Comparison of ENCODE assay signal across 9 cellular contexts in genomic region chr11:132111781-132112380, GRCh38.
DNase-seq lines count a peak whose midpoint lies in the region; ATAC-seq lines count a peak whose summit lies in the region.
"Had no signal": no experiment of that assay in that cellular context is flagged by ENCODE, and none has a peak within 500 bp of the region (broad histone marks: within the 10 kb centered on the region; RNA-seq: fewer than 3 reads in every experiment).

No MANE protein-coding gene starts in this region.

- peaks cover 11% of the 10 kb centered on the region for H3K9me3 Mint-ChIP-seq in natural killer cell treated with Interleukin-12 subunit alpha and Interleukin-12 subunit beta and Interleukin-15 and Interleukin-18, amount 100 ng/mL, for 72 hours

- no peak overlapping the region for H3K56ac ChIP-seq in mesendoderm (ENCODE audit: low read length)

- no peaks in the 10 kb centered on the region for H3K4me1 Mint-ChIP-seq in natural killer cell treated with Interleukin-12 subunit alpha and Interleukin-12 subunit beta and Interleukin-15 and Interleukin-18, amount 100 ng/mL, for 72 hours (ENCODE audit: low read depth in 2 of 2)

- H3K9ac ChIP-seq in mesendoderm (ENCODE audit: low read length): no peak overlapping the region

- H3K27me3 Mint-ChIP-seq in natural killer cell treated with Interleukin-12 subunit alpha and Interleukin-12 subunit beta and Interleukin-15 and Interleukin-18, amount 100 ng/mL, for 72 hours: no peaks in the 10 kb centered on the region

- no peaks in the 10 kb centered on the region for H3K79me2 ChIP-seq in mesendoderm (ENCODE audit: control insufficient read depth, insufficient read depth, low read length)

- H3K27ac ChIP-seq in esophagus (ENCODE audit: low read depth in 2 of 2, low read length in 1 of 2) (peak overlapping the region; percentile 20 to 24), mesendoderm (ENCODE audit: low read depth, low read length) (no peak overlapping the region)

- H3K4me3 ChIP-seq in MG63 (no peak overlapping the region), esophagus (ENCODE audit: low read depth in 1 of 2, low read length in 2 of 2) (no peak overlapping the region), mesendoderm (ENCODE audit: low read length) (no peak overlapping the region)

- no peak for ATAC-seq in natural killer cell treated with Interleukin-12 subunit alpha and Interleukin-12 subunit beta and Interleukin-15 and Interleukin-18, amount 100 ng/mL, for 72 hours

- H3K23ac ChIP-seq in mesendoderm (ENCODE audit: low read length): no peak overlapping the region

- H3K4ac ChIP-seq in mesendoderm (ENCODE audit: low read depth, low read length): no peak overlapping the region

- no peak overlapping the region for H2BK5ac ChIP-seq in mesendoderm (ENCODE audit: low read length)

- H2BK120ac ChIP-seq in mesendoderm (ENCODE audit: low read depth, low read length): no peak overlapping the region

- no peak overlapping the region for H2BK15ac ChIP-seq in mesendoderm (replicated peaks; ENCODE audit: low read depth)

- no peaks in the 10 kb centered on the region for H3K79me1 ChIP-seq in mesendoderm (ENCODE audit: low read length)

- no peak overlapping the region for H2AK5ac ChIP-seq in mesendoderm (ENCODE audit: low read length)

- no peak overlapping the region for H4K5ac ChIP-seq in mesendoderm (ENCODE audit: low read length)

- no peak overlapping the region for H3K4me2 ChIP-seq in mesendoderm (ENCODE audit: low read length)

- no peak overlapping the region for H4K8ac ChIP-seq in mesendoderm (ENCODE audit: low read depth, low read length)

- DNase-seq in A172 (ENCODE audit: low spot score): peak; percentile 28
- DNase-seq in MG63: peak; percentile 79
- peak; percentile 32 for DNase-seq in mesendoderm
- DNase-seq in natural killer cell treated with Interleukin-12 subunit alpha and Interleukin-12 subunit beta and Interleukin-15 and Interleukin-18, amount 100 ng/mL, for 72 hours (ENCODE audit: low spot score): no peak
- DNase-seq in NCI-H2081 (lab: John Stamatoyannopoulos, UW): no peak
- DNase-seq in NCI-H1417 treated with DMSO at 0.1 percent for 48 hours (lab: John Stamatoyannopoulos, UW): no peak
- DNase-seq in SHP77 (lab: John Stamatoyannopoulos, UW): no peak
- DNase-seq: effector memory CD4-positive, alpha-beta T cell had no signal

- no peaks in the 10 kb centered on the region for H3K36me3 Mint-ChIP-seq in natural killer cell treated with Interleukin-12 subunit alpha and Interleukin-12 subunit beta and Interleukin-15 and Interleukin-18, amount 100 ng/mL, for 72 hours

- no peak overlapping the region for H3K18ac ChIP-seq in mesendoderm (ENCODE audit: low read length)

- H3K27me3 ChIP-seq in MG63 (no peaks in the 10 kb centered on the region), esophagus (ENCODE audit: control insufficient read depth in 1 of 2, insufficient read depth in 2 of 2, low read length in 2 of 2) (no peaks in the 10 kb centered on the region), mesendoderm (ENCODE audit: insufficient read depth, low read length, poor library complexity) (no peaks in the 10 kb centered on the region)

- H3K9me3 ChIP-seq in MG63: no peaks in the 10 kb centered on the region
- H3K9me3 ChIP-seq in esophagus (ENCODE audit: control insufficient read depth in 2 of 2, insufficient read depth in 1 of 2, low read depth in 1 of 2, low read length in 1 of 2): no peaks in the 10 kb centered on the region

- 27 to 45% methylated on average over 6 of the region's 6 CpGs for WGBS in esophagus, 2 donors
- no CpG with 5 or more reads among the region's 6 CpGs for WGBS in mesendoderm (ENCODE audit: extremely low coverage, insufficient coverage, low lambda C conversion rate)

- H3K4me1 ChIP-seq in esophagus (ENCODE audit: control insufficient read depth in 2 of 2, insufficient read depth in 2 of 2, low read length in 1 of 2) (no peaks in the 10 kb centered on the region), mesendoderm (ENCODE audit: control insufficient read depth, low read depth, low read length) (peaks cover 5% of the 10 kb centered on the region)

- H3K4me3 Mint-ChIP-seq in natural killer cell treated with Interleukin-12 subunit alpha and Interleukin-12 subunit beta and Interleukin-15 and Interleukin-18, amount 100 ng/mL, for 72 hours: no peak overlapping the region

- H3K27ac Mint-ChIP-seq in natural killer cell treated with Interleukin-12 subunit alpha and Interleukin-12 subunit beta and Interleukin-15 and Interleukin-18, amount 100 ng/mL, for 72 hours: no peak overlapping the region

- no peaks in the 10 kb centered on the region for H3K36me3 ChIP-seq in MG63
- no peaks in the 10 kb centered on the region for H3K36me3 ChIP-seq in esophagus (ENCODE audit: control insufficient read depth in 2 of 2, insufficient read depth in 2 of 2, low read length in 1 of 2)
- no peaks in the 10 kb centered on the region for H3K36me3 ChIP-seq in mesendoderm (ENCODE audit: control insufficient read depth, insufficient read depth, low read length)

Comparison
In these comparisons a context has a peak if more than half of its experiments do, and no peak if none do; other contexts are left out.
1. DNase-seq: peak in A172 (single experiment), MG63 (single experiment) and mesendoderm (single experiment); none in natural killer cell treated with Interleukin-12 subunit alpha and Interleukin-12 subunit beta and Interleukin-15 and Interleukin-18, amount 100 ng/mL, for 72 hours (single experiment), NCI-H2081 (0 of 2), NCI-H1417 treated with DMSO at 0.1 percent for 48 hours (single experiment) and SHP77 (0 of 2).